In genomic region chr12:131597327-131597726, GRCh38 we compare ENCODE assay signal across 36 cellular contexts.
"Had no signal": no experiment of that assay in that cellular context is flagged by ENCODE, and none has a peak within 500 bp of the region (broad histone marks: within the 10 kb centered on the region; RNA-seq: fewer than 3 reads in every experiment).

No MANE protein-coding gene starts in this region.

- H3K27me3 Mint-ChIP-seq: activated CD4-positive, alpha-beta memory T cell treated with anti-CD3 and anti-CD28 coated beads for 36 hours; activated CD4-positive, alpha-beta T cell treated with anti-CD3 and anti-CD28 coated beads for 36 hours; activated CD4-positive, alpha-beta T cell treated with anti-CD3 and anti-CD28 coated beads, Interleukin-2, amount 10 ng/mL, durations not matched to agents 24 days and 14 days; activated CD8-positive, alpha-beta memory T cell treated with anti-CD3 and anti-CD28 coated beads, Interleukin-2, amount 10 ng/mL, durations not matched to agents 7 days and 5 days; activated naive CD4-positive, alpha-beta T cell treated with anti-CD3 and anti-CD28 coated beads, Interleukin-2, amount 50 U/mL, for 24 hours; activated naive CD8-positive, alpha-beta T cell treated with anti-CD3 and anti-CD28 coated beads for 36 hours; activated naive CD8-positive, alpha-beta T cell treated with anti-CD3 and anti-CD28 coated beads, Interleukin-2, amount 50 U/mL, for 24 hours; T-helper 17 cell had no signal

- H3K9me3 Mint-ChIP-seq: activated CD4-positive, alpha-beta memory T cell treated with anti-CD3 and anti-CD28 coated beads for 36 hours; activated CD4-positive, alpha-beta T cell treated with anti-CD3 and anti-CD28 coated beads, Interleukin-2, amount 10 ng/mL, durations not matched to agents 24 days and 14 days; activated naive CD4-positive, alpha-beta T cell treated with anti-CD3 and anti-CD28 coated beads for 36 hours; activated naive CD8-positive, alpha-beta T cell treated with anti-CD3 and anti-CD28 coated beads for 36 hours; activated naive CD8-positive, alpha-beta T cell treated with anti-CD3 and anti-CD28 coated beads, Interleukin-2, amount 50 U/mL, for 24 hours; activated T-helper 1 cell treated with anti-CD3 and anti-CD28 coated beads, Interleukin-12 subunit alpha, Interleukin-12 subunit beta, Interleukin-2, Interleukin-4 antibody, amounts not matched to agents 30 ng/mL and 10 ng/mL and 1 ng/mL, durations not matched to agents 14 hours and 24 hours and 36 hours; activated T-helper 2 cell treated with anti-CD3 and anti-CD28 coated beads, Interferon-gamma antibody, Interleukin-2, Interleukin-4, amounts not matched to agents 10 μg/mL and 5 μg/mL and 100 μg/mL, durations not matched to agents 14 hours and 24 hours and 36 hours; dendritic cell treated with granulocyte-macrophage colony-stimulating factor and Interleukin-4, amounts not matched to agents 40 ng/mL and 50 ng/mL, for 4 days; endodermal cell had no signal

- DNase-seq: activated CD4-positive, alpha-beta memory T cell treated with anti-CD3 and anti-CD28 coated beads for 36 hours; activated CD4-positive, alpha-beta T cell treated with anti-CD3 and anti-CD28 coated beads for 36 hours; activated CD4-positive, alpha-beta T cell treated with anti-CD3 and anti-CD28 coated beads, Interleukin-2, amount 10 ng/mL, durations not matched to agents 24 days and 14 days; activated CD4-positive, CD25-positive, alpha-beta regulatory T cell; activated CD4-positive, CD25-positive, alpha-beta regulatory T cell treated with anti-CD3 and anti-CD28 coated beads, Interleukin-2, amount 50 U/mL, for 72 hours; activated CD8-positive, alpha-beta memory T cell treated with anti-CD3 and anti-CD28 coated beads, Interleukin-2, amount 10 ng/mL, durations not matched to agents 7 days and 5 days; activated CD8-positive, alpha-beta memory T cell treated with anti-CD3 and anti-CD28 coated beads, Interleukin-2, amount 50 U/mL, for 4 hours; activated CD8-positive, alpha-beta T cell treated with anti-CD3 and anti-CD28 coated beads, Interleukin-2, amount 10 ng/mL, durations not matched to agents 7 days and 5 days; activated effector memory CD4-positive, alpha-beta T cell treated with anti-CD3 and anti-CD28 coated beads, Interleukin-2, amount 50 U/mL, for 16 hours; activated naive CD4-positive, alpha-beta T cell treated with anti-CD3 and anti-CD28 coated beads for 36 hours; activated naive CD8-positive, alpha-beta T cell treated with anti-CD3 and anti-CD28 coated beads for 36 hours; activated naive CD8-positive, alpha-beta T cell treated with anti-CD3 and anti-CD28 coated beads, Interleukin-2, amount 50 U/mL, for 24 hours; activated T-cell treated with anti-CD3 and anti-CD28 coated beads, Interleukin-2, amount 50 U/mL, for 1 hour; activated T-cell treated with anti-CD3 and anti-CD28 coated beads, Interleukin-2, amount 50 U/mL, for 48 hours; adrenal gland; amygdala; aorta; body of pancreas; central memory CD4-positive, alpha-beta T cell; cerebellar nuclear complex; dorsolateral prefrontal cortex; effector memory CD4-positive, alpha-beta T cell; endodermal cell; foreskin fibroblast; heart left ventricle; T-helper 1 cell; T-helper 17 cell; T1000 had no signal

- H3K36me3 Mint-ChIP-seq: activated CD4-positive, alpha-beta memory T cell treated with anti-CD3 and anti-CD28 coated beads for 36 hours; activated CD8-positive, alpha-beta memory T cell treated with anti-CD3 and anti-CD28 coated beads, Interleukin-2, amount 10 ng/mL, durations not matched to agents 7 days and 5 days; activated naive CD4-positive, alpha-beta T cell treated with anti-CD3 and anti-CD28 coated beads, Interleukin-2, amount 50 U/mL, for 24 hours; activated naive CD8-positive, alpha-beta T cell treated with anti-CD3 and anti-CD28 coated beads for 36 hours had no signal

- H3K27ac ChIP-seq: adrenal gland, body of pancreas, coronary artery, dorsolateral prefrontal cortex, heart left ventricle had no signal

- H3K4me1 ChIP-seq: adrenal gland, body of pancreas had no signal

- H3K36me3 ChIP-seq: adrenal gland, heart left ventricle had no signal

- H3K27ac Mint-ChIP-seq: activated CD4-positive, alpha-beta memory T cell treated with anti-CD3 and anti-CD28 coated beads for 36 hours; activated CD4-positive, alpha-beta T cell treated with anti-CD3 and anti-CD28 coated beads for 36 hours; activated CD4-positive, alpha-beta T cell treated with anti-CD3 and anti-CD28 coated beads, Interleukin-2, amount 10 ng/mL, durations not matched to agents 24 days and 14 days; activated CD8-positive, alpha-beta memory T cell treated with anti-CD3 and anti-CD28 coated beads, Interleukin-2, amount 10 ng/mL, durations not matched to agents 7 days and 5 days; activated CD8-positive, alpha-beta T cell treated with anti-CD3 and anti-CD28 coated beads, Interleukin-2, amount 10 ng/mL, durations not matched to agents 7 days and 5 days; activated naive CD4-positive, alpha-beta T cell treated with anti-CD3 and anti-CD28 coated beads for 36 hours; activated naive CD4-positive, alpha-beta T cell treated with anti-CD3 and anti-CD28 coated beads, Interleukin-2, amount 50 U/mL, for 24 hours; activated naive CD8-positive, alpha-beta T cell treated with anti-CD3 and anti-CD28 coated beads for 36 hours; activated naive CD8-positive, alpha-beta T cell treated with anti-CD3 and anti-CD28 coated beads, Interleukin-2, amount 50 U/mL, for 24 hours; activated T-helper 1 cell treated with anti-CD3 and anti-CD28 coated beads, Interleukin-12 subunit alpha, Interleukin-12 subunit beta, Interleukin-2, Interleukin-4 antibody, amounts not matched to agents 30 ng/mL and 10 ng/mL and 1 ng/mL, durations not matched to agents 14 hours and 24 hours and 36 hours; activated T-helper 2 cell treated with anti-CD3 and anti-CD28 coated beads, Interferon-gamma antibody, Interleukin-2, Interleukin-4, amounts not matched to agents 10 μg/mL and 5 μg/mL and 100 μg/mL, durations not matched to agents 14 hours and 24 hours and 36 hours; dendritic cell treated with granulocyte-macrophage colony-stimulating factor and Interleukin-4, amounts not matched to agents 40 ng/mL and 50 ng/mL, for 4 days; endodermal cell; T-helper 17 cell; T-helper 2 cell treated with Interferon-gamma antibody and Interleukin-4, amounts not matched to agents 5 μg/mL and 100 μg/mL, for 36 hours had no signal

- H3K4me3 Mint-ChIP-seq: activated CD4-positive, alpha-beta memory T cell treated with anti-CD3 and anti-CD28 coated beads for 36 hours; activated CD4-positive, alpha-beta T cell treated with anti-CD3 and anti-CD28 coated beads for 36 hours; activated CD4-positive, alpha-beta T cell treated with anti-CD3 and anti-CD28 coated beads, Interleukin-2, amount 10 ng/mL, durations not matched to agents 24 days and 14 days; activated CD8-positive, alpha-beta memory T cell treated with anti-CD3 and anti-CD28 coated beads, Interleukin-2, amount 10 ng/mL, durations not matched to agents 7 days and 5 days; activated CD8-positive, alpha-beta T cell treated with anti-CD3 and anti-CD28 coated beads, Interleukin-2, amount 10 ng/mL, durations not matched to agents 7 days and 5 days; activated naive CD4-positive, alpha-beta T cell treated with anti-CD3 and anti-CD28 coated beads for 36 hours; activated naive CD4-positive, alpha-beta T cell treated with anti-CD3 and anti-CD28 coated beads, Interleukin-2, amount 50 U/mL, for 24 hours; activated naive CD8-positive, alpha-beta T cell treated with anti-CD3 and anti-CD28 coated beads for 36 hours; activated naive CD8-positive, alpha-beta T cell treated with anti-CD3 and anti-CD28 coated beads, Interleukin-2, amount 50 U/mL, for 24 hours; activated T-helper 1 cell treated with anti-CD3 and anti-CD28 coated beads, Interleukin-12 subunit alpha, Interleukin-12 subunit beta, Interleukin-2, Interleukin-4 antibody, amounts not matched to agents 30 ng/mL and 10 ng/mL and 1 ng/mL, durations not matched to agents 14 hours and 24 hours and 36 hours; dendritic cell treated with granulocyte-macrophage colony-stimulating factor and Interleukin-4, amounts not matched to agents 40 ng/mL and 50 ng/mL, for 4 days; endodermal cell; T-helper 17 cell; T-helper 2 cell treated with Interferon-gamma antibody and Interleukin-4, amounts not matched to agents 5 μg/mL and 100 μg/mL, for 36 hours had no signal

- H3K4me3 ChIP-seq: adrenal gland, body of pancreas, coronary artery, dorsolateral prefrontal cortex, heart left ventricle had no signal

- ATAC-seq: activated CD4-positive, alpha-beta T cell treated with anti-CD3 and anti-CD28 coated beads for 36 hours; activated CD8-positive, alpha-beta memory T cell treated with anti-CD3 and anti-CD28 coated beads, Interleukin-2, amount 10 ng/mL, durations not matched to agents 7 days and 5 days; activated CD8-positive, alpha-beta T cell treated with anti-CD3 and anti-CD28 coated beads, Interleukin-2, amount 10 ng/mL, durations not matched to agents 7 days and 5 days; activated naive CD8-positive, alpha-beta T cell treated with anti-CD3 and anti-CD28 coated beads, Interleukin-2, amount 50 U/mL, for 24 hours; body of pancreas; esophagus mucosa; heart left ventricle; T-helper 17 cell had no signal

- FAIRE-seq: frontal cortex had no signal

- H3K9me3 ChIP-seq: adrenal gland, body of pancreas, heart left ventricle had no signal

- H3K27me3 ChIP-seq: adrenal gland, body of pancreas, dorsolateral prefrontal cortex had no signal
